Comparison of ENCODE assay signal across 1 cellular context in the genomic region with DNA sequence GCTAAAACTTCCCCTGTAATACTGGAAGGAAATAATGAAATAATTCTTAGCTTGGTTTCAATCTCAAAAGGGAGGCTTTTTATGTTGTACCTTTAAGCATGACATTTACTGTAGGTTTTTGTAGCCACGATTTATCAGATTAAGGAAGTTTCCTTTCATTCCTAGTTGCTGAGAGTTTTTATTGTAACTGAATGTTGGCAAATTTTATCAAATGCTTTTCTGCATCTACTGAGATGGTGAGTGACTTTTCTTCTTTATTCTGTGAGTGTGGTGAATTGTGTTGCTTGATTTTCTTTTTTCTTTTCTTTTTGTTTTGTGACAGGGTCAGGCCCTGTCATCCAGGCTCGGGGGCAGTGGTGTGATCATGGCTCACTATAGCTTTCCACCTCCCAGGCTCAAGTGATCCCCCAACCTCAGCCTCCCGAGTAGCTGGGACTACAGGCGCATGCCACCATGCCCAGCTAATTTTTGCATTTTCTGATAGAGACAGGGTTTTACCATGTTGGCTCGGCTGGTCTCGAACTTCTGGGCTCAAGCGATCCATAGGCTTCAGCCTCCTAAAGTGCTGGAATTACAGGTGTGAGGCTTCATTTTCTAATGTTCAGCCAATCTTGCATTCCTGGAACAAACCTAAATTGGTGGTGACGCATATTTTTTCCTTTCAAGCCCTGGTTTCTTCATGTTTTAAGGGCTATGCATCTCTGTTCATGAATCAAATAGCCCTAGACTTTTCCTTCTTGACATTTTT.
TF ChIP-seq lines count a peak whose summit lies in the region.

No MANE protein-coding gene starts in this region.

TF ChIP-seq in K562, 482 proteins besides CTCF, POLR2A, EP300 and RAD21:
- TF ChIP-seq CHD1 (IDR thresholded peaks at IDR 0.05; ENCODE audit: low read length) (no peak), HSF4 (CRISPR knock-in tag; IDR thresholded peaks at IDR 0.05; ENCODE audit: borderline replicate concordance) (no peak), TRIM28 (IDR thresholded peaks at IDR 0.05) (no peak), PTBP1 (IDR thresholded peaks at IDR 0.05; ENCODE audit: low read depth, low read length) (no peak), STAT5A (IDR thresholded peaks at IDR 0.05; ENCODE audit: borderline replicate concordance, low read length) (no peak), POLR2AphosphoS2 (IDR thresholded peaks at IDR 0.05; ENCODE audit: low read length) (no peak), ZNF311 (CRISPR knock-in tag; IDR thresholded peaks at IDR 0.05) (no peak), ZNF507 (tag; conservative IDR thresholded peaks at IDR 0.05) (no peak), ZNF347 (CRISPR knock-in tag; IDR thresholded peaks at IDR 0.05; ENCODE audit: low read depth) (no peak), ERF (CRISPR knock-in tag; IDR thresholded peaks at IDR 0.05) (no peak), STAT5B (CRISPR knock-in tag; IDR thresholded peaks at IDR 0.05) (no peak)
- TF ChIP-seq, protein P1, sequence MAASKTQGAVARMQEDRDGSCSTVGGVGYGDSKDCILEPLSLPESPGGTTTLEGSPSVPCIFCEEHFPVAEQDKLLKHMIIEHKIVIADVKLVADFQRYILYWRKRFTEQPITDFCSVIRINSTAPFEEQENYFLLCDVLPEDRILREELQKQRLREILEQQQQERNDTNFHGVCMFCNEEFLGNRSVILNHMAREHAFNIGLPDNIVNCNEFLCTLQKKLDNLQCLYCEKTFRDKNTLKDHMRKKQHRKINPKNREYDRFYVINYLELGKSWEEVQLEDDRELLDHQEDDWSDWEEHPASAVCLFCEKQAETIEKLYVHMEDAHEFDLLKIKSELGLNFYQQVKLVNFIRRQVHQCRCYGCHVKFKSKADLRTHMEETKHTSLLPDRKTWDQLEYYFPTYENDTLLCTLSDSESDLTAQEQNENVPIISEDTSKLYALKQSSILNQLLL (CRISPR knock-in tag; IDR thresholded peaks at IDR 0.05; ENCODE audit: borderline replicate concordance), result no peak
- TF ChIP-seq, protein P2, sequence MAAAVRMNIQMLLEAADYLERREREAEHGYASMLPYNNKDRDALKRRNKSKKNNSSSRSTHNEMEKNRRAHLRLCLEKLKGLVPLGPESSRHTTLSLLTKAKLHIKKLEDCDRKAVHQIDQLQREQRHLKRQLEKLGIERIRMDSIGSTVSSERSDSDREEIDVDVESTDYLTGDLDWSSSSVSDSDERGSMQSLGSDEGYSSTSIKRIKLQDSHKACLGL (CRISPR knock-in tag; IDR thresholded peaks at IDR 0.05; ENCODE audit: borderline replicate concordance, poor library complexity, severe bottlenecking), result no peak
- TF ChIP-seq, protein P3, sequence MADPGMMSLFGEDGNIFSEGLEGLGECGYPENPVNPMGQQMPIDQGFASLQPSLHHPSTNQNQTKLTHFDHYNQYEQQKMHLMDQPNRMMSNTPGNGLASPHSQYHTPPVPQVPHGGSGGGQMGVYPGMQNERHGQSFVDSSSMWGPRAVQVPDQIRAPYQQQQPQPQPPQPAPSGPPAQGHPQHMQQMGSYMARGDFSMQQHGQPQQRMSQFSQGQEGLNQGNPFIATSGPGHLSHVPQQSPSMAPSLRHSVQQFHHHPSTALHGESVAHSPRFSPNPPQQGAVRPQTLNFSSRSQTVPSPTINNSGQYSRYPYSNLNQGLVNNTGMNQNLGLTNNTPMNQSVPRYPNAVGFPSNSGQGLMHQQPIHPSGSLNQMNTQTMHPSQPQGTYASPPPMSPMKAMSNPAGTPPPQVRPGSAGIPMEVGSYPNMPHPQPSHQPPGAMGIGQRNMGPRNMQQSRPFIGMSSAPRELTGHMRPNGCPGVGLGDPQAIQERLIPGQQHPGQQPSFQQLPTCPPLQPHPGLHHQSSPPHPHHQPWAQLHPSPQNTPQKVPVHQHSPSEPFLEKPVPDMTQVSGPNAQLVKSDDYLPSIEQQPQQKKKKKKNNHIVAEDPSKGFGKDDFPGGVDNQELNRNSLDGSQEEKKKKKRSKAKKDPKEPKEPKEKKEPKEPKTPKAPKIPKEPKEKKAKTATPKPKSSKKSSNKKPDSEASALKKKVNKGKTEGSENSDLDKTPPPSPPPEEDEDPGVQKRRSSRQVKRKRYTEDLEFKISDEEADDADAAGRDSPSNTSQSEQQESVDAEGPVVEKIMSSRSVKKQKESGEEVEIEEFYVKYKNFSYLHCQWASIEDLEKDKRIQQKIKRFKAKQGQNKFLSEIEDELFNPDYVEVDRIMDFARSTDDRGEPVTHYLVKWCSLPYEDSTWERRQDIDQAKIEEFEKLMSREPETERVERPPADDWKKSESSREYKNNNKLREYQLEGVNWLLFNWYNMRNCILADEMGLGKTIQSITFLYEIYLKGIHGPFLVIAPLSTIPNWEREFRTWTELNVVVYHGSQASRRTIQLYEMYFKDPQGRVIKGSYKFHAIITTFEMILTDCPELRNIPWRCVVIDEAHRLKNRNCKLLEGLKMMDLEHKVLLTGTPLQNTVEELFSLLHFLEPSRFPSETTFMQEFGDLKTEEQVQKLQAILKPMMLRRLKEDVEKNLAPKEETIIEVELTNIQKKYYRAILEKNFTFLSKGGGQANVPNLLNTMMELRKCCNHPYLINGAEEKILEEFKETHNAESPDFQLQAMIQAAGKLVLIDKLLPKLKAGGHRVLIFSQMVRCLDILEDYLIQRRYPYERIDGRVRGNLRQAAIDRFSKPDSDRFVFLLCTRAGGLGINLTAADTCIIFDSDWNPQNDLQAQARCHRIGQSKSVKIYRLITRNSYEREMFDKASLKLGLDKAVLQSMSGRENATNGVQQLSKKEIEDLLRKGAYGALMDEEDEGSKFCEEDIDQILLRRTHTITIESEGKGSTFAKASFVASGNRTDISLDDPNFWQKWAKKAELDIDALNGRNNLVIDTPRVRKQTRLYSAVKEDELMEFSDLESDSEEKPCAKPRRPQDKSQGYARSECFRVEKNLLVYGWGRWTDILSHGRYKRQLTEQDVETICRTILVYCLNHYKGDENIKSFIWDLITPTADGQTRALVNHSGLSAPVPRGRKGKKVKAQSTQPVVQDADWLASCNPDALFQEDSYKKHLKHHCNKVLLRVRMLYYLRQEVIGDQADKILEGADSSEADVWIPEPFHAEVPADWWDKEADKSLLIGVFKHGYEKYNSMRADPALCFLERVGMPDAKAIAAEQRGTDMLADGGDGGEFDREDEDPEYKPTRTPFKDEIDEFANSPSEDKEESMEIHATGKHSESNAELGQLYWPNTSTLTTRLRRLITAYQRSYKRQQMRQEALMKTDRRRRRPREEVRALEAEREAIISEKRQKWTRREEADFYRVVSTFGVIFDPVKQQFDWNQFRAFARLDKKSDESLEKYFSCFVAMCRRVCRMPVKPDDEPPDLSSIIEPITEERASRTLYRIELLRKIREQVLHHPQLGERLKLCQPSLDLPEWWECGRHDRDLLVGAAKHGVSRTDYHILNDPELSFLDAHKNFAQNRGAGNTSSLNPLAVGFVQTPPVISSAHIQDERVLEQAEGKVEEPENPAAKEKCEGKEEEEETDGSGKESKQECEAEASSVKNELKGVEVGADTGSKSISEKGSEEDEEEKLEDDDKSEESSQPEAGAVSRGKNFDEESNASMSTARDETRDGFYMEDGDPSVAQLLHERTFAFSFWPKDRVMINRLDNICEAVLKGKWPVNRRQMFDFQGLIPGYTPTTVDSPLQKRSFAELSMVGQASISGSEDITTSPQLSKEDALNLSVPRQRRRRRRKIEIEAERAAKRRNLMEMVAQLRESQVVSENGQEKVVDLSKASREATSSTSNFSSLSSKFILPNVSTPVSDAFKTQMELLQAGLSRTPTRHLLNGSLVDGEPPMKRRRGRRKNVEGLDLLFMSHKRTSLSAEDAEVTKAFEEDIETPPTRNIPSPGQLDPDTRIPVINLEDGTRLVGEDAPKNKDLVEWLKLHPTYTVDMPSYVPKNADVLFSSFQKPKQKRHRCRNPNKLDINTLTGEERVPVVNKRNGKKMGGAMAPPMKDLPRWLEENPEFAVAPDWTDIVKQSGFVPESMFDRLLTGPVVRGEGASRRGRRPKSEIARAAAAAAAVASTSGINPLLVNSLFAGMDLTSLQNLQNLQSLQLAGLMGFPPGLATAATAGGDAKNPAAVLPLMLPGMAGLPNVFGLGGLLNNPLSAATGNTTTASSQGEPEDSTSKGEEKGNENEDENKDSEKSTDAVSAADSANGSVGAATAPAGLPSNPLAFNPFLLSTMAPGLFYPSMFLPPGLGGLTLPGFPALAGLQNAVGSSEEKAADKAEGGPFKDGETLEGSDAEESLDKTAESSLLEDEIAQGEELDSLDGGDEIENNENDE (IDR thresholded peaks at IDR 0.05; ENCODE audit: low read depth, low read length), result no peak
TF ChIP-seq in K562: peak in this region for 0.
